ENCODE assay signal across 22 cellular contexts in genomic region chr1:234089396-234089795, GRCh38.
A peak's percentile ranks its signal among the peaks of the same experiment; 100 is the strongest.
DNase-seq lines count a peak whose midpoint lies in the region; ATAC-seq, FAIRE-seq and TF ChIP-seq lines count a peak whose summit lies in the region.
"Had no signal": no experiment of that assay in that cellular context is flagged by ENCODE, and none has a peak within 500 bp of the region (broad histone marks: within the 10 kb centered on the region; RNA-seq: fewer than 3 reads in every experiment).

No MANE protein-coding gene starts in this region.

- H3K9ac ChIP-seq in Karpas-422 (ENCODE audit: low read length) = no peak overlapping the region
- H3K9ac ChIP-seq in GM12878 (ENCODE audit: control insufficient read depth, insufficient read depth, low read length) = no peak overlapping the region

- no peaks in the 10 kb centered on the region for H3K9me3 Mint-ChIP-seq in type B pancreatic cell
- no peaks in the 10 kb centered on the region for H3K9me3 Mint-ChIP-seq in activated CD4-positive, alpha-beta memory T cell treated with anti-CD3 and anti-CD28 coated beads, Interleukin-2, amount 10 ng/mL, durations not matched to agents 7 days and 5 days
- H3K9me3 Mint-ChIP-seq: natural killer cell had no signal

- H3K27ac ChIP-seq in Karpas-422 (ENCODE audit: low read length) (no peak overlapping the region), GM12878 (ENCODE audit: control insufficient read depth, insufficient read depth) (no peak overlapping the region), vagina (no peak overlapping the region)
- H3K27ac ChIP-seq: A549, RWPE1 had no signal

- peaks cover 53% of the 10 kb centered on the region for H3K27me3 Mint-ChIP-seq in type B pancreatic cell
- peaks cover 37% of the 10 kb centered on the region for H3K27me3 Mint-ChIP-seq in activated CD4-positive, alpha-beta memory T cell treated with anti-CD3 and anti-CD28 coated beads, Interleukin-2, amount 10 ng/mL, durations not matched to agents 7 days and 5 days

- no peak for TF ChIP-seq RAD21 in GM12878 (IDR thresholded peaks at IDR 0.05; ENCODE audit: insufficient read depth, low read depth, low read length)

- FAIRE-seq in GM12878 (lab: Jason Lieb, UNC) = peak; percentile 75
- FAIRE-seq: A549, bronchial epithelial cell had no signal

- 20% methylated on average over 3 of the region's 3 CpGs for WGBS in GM12878 (ENCODE audit: insufficient coverage, insufficient replicate concordance, low lambda C conversion rate, missing lambda C conversion rate)

- H4K20me1 ChIP-seq in Karpas-422 (ENCODE audit: insufficient read depth, low read depth, low read length) = no peaks in the 10 kb centered on the region
- H4K20me1 ChIP-seq in GM12878 (ENCODE audit: control insufficient read depth, insufficient read depth) = no peaks in the 10 kb centered on the region

- TF ChIP-seq EP300 in GM12878 (IDR thresholded peaks at IDR 0.05; ENCODE audit: borderline replicate concordance in 1 of 2, control insufficient read depth in 1 of 2, low read depth in 2 of 2, low read length in 2 of 2) = no peak

- POLR2A ChIA-PET in GM12878 (lab: Charles Lee) = interaction anchor here (0.5 kb wide), 1 partner anchor 288 kb away, joined by 4 read pairs; no protein-coding TSS in a partner anchor
- POLR2A ChIA-PET in activated CD4-positive, alpha-beta memory T cell treated with anti-CD3 and anti-CD28 coated beads, Interleukin-2, amount 10 ng/mL, durations not matched to agents 7 days and 5 days (lab: Charles Lee) = no interaction called here

- H3K36me3 ChIP-seq in Karpas-422 (ENCODE audit: insufficient read depth, low read length) (no peaks in the 10 kb centered on the region), GM12878 (ENCODE audit: control insufficient read depth in 2 of 2, insufficient read depth in 2 of 2, low read length in 1 of 2) (no peaks in the 10 kb centered on the region), vagina (no peaks in the 10 kb centered on the region)

- no peak overlapping the region for H3K27ac Mint-ChIP-seq in type B pancreatic cell
- H3K27ac Mint-ChIP-seq in activated CD4-positive, alpha-beta memory T cell treated with anti-CD3 and anti-CD28 coated beads, Interleukin-2, amount 10 ng/mL, durations not matched to agents 7 days and 5 days = no peak overlapping the region
- H3K27ac Mint-ChIP-seq: HFFc6, natural killer cell, T-helper 17 cell had no signal

- CTCF ChIA-PET in GM12878 (lab: Yijun Ruan, JAX) = interaction anchor here (0.6 kb wide), 1 partner anchor 839 kb away, joined by 3 read pairs; no protein-coding TSS in a partner anchor
- CTCF ChIA-PET in activated CD4-positive, alpha-beta memory T cell treated with anti-CD3 and anti-CD28 coated beads, Interleukin-2, amount 10 ng/mL, durations not matched to agents 7 days and 5 days (lab: Charles Lee) = interaction anchor here (1.3 kb wide), 1 partner anchor 24 kb away, joined by 3 read pairs; no protein-coding TSS in a partner anchor

- H3K4me1 ChIP-seq in Karpas-422 (ENCODE audit: low read length) (no peaks in the 10 kb centered on the region), GM12878 (ENCODE audit: control insufficient read depth, insufficient read depth, low read length) (no peaks in the 10 kb centered on the region), vagina (no peaks in the 10 kb centered on the region)

- in situ Hi-C loops in GM12878 (cut with MboI) = no loop called here

- SMC1A ChIA-PET in GM12878 (lab: Charles Lee; ENCODE audit: uncharacterized antibody, unreplicated experiment) = interaction anchor here (0.6 kb wide), 1 partner anchor 1462 kb away, joined by 3 read pairs; no protein-coding TSS in a partner anchor

- intact Hi-C loops in GM12878 (cut with micrococcal nuclease; ENCODE audit: unreplicated experiment) (no loop called here), vagina (cut with DNase I) (no loop called here)

- H3K4me3 Mint-ChIP-seq in type B pancreatic cell = no peak overlapping the region
- H3K4me3 Mint-ChIP-seq in activated CD4-positive, alpha-beta memory T cell treated with anti-CD3 and anti-CD28 coated beads, Interleukin-2, amount 10 ng/mL, durations not matched to agents 7 days and 5 days = no peak overlapping the region
- H3K4me3 Mint-ChIP-seq: HFFc6, natural killer cell, T-helper 17 cell had no signal

- TF ChIP-seq CTCF in GM12878 (IDR thresholded peaks at IDR 0.05 in 2 of 3, conservative IDR thresholded peaks at IDR 0.05 in 1 of 3; ENCODE audit: control insufficient read depth in 2 of 3, extremely low read depth in 1 of 3, insufficient read depth in 1 of 3, low read depth in 3 of 3, low read length in 3 of 3) = peak; percentile 0 to 35 (median 30); a peak in 3 of 6 replicates
- TF ChIP-seq CTCF in type B pancreatic cell (conservative IDR thresholded peaks at IDR 0.05) = peak; percentile 55
- no peak for TF ChIP-seq CTCF in vagina (IDR thresholded peaks at IDR 0.05)

- H3K9me2 ChIP-seq in Karpas-422 (replicated peaks; ENCODE audit: insufficient read depth, low read length) = no peaks in the 10 kb centered on the region

- DNase-seq in NCI-H82 (lab: John Stamatoyannopoulos, UW) (peak; percentile 43), NCI-H82 treated with DMSO at 0.1 percent for 48 hours (lab: John Stamatoyannopoulos, UW; ENCODE audit: unreplicated experiment) (no peak), Karpas-422 (peak; percentile 56), GM12878 (ENCODE audit: low read depth, low spot score) (no peak), type B pancreatic cell (ENCODE audit: extremely low spot score, unreplicated experiment) (no peak), vagina (ENCODE audit: extremely low spot score in 2 of 2) (no peak)
- no peak for DNase-seq in activated CD4-positive, alpha-beta memory T cell treated with anti-CD3 and anti-CD28 coated beads, Interleukin-2, amount 10 ng/mL, durations not matched to agents 7 days and 5 days
- DNase-seq: activated CD8-positive, alpha-beta memory T cell treated with anti-CD3 and anti-CD28 coated beads, Interleukin-2, amount 50 U/mL, for 4 hours; activated naive CD4-positive, alpha-beta T cell treated with Interleukin-2 at 50 U/mL for 16 hours; COR-L47; HFFc6; mammary epithelial cell; natural killer cell; NCI-H187; NCI-H510A treated with DMSO at 0.1 percent for 48 hours; retina; T-helper 17 cell had no signal

- H2AFZ ChIP-seq in Karpas-422 (ENCODE audit: low read length) (no peak overlapping the region), GM12878 (ENCODE audit: control insufficient read depth, low read depth, low read length) (no peak overlapping the region)

- H3K4me2 ChIP-seq in Karpas-422 (ENCODE audit: low read depth, low read length, poor library complexity, severe bottlenecking) (no peak overlapping the region), GM12878 (ENCODE audit: control insufficient read depth, insufficient read depth) (no peak overlapping the region)
- H3K4me2 ChIP-seq: A549 had no signal

- ATAC-seq in GM12878 (peak; percentile 63; the same call in 2 of the 3 replicates), esophagus mucosa (no peak)
- ATAC-seq: activated CD4-positive, CD25-positive, alpha-beta regulatory T cell treated with anti-CD3 and anti-CD28 coated beads, Interleukin-2, amount 50 U/mL, for 24 hours; natural killer cell; T-helper 17 cell had no signal

- H3K4me3 ChIP-seq in Karpas-422 (ENCODE audit: low read length) = no peak overlapping the region
- H3K4me3 ChIP-seq in GM12878 = no peak overlapping the region
- H3K4me3 ChIP-seq in vagina = no peak overlapping the region
- H3K4me3 ChIP-seq: A549 had no signal

- BruUV-seq in GM12878 (replicated peaks; lab: Mats Ljungman, UMichigan) = no TSS peak

- no peaks in the 10 kb centered on the region for H3K9me3 ChIP-seq in Karpas-422 (ENCODE audit: low read length)
- H3K9me3 ChIP-seq in GM12878 (replicated peaks; ENCODE audit: control insufficient read depth, insufficient read depth, low read length) = no peaks in the 10 kb centered on the region
- no peaks in the 10 kb centered on the region for H3K9me3 ChIP-seq in vagina

- H3K79me2 ChIP-seq in Karpas-422 (ENCODE audit: low read length) = no peaks in the 10 kb centered on the region
- H3K79me2 ChIP-seq in GM12878 (ENCODE audit: control insufficient read depth, insufficient read depth, low read length) = no peaks in the 10 kb centered on the region

- no peaks in the 10 kb centered on the region for H3K27me3 ChIP-seq in Karpas-422 (ENCODE audit: low read length)
- H3K27me3 ChIP-seq in GM12878 (replicated peaks in 1 of 2; ENCODE audit: control insufficient read depth in 2 of 2, insufficient read depth in 2 of 2, low read length in 1 of 2) = no peaks in the 10 kb centered on the region; a peak in 1 of 4 replicates
- H3K27me3 ChIP-seq in vagina = no peaks in the 10 kb centered on the region

- TF ChIP-seq POLR2A in GM12878 (IDR thresholded peaks at IDR 0.05; ENCODE audit: low read depth, low read length) (no peak), vagina (IDR thresholded peaks at IDR 0.05) (no peak)

- RAD21 ChIA-PET in GM12878 (lab: Charles Lee; ENCODE audit: unreplicated experiment) = no interaction called here

- H3K4me1 Mint-ChIP-seq in type B pancreatic cell (ENCODE audit: unreplicated experiment) = no peaks in the 10 kb centered on the region
- no peaks in the 10 kb centered on the region for H3K4me1 Mint-ChIP-seq in activated CD4-positive, alpha-beta memory T cell treated with anti-CD3 and anti-CD28 coated beads, Interleukin-2, amount 10 ng/mL, durations not matched to agents 7 days and 5 days
- H3K4me1 Mint-ChIP-seq: natural killer cell, T-helper 17 cell had no signal

- no peaks in the 10 kb centered on the region for H3K36me3 Mint-ChIP-seq in type B pancreatic cell
- H3K36me3 Mint-ChIP-seq in activated CD4-positive, alpha-beta memory T cell treated with anti-CD3 and anti-CD28 coated beads, Interleukin-2, amount 10 ng/mL, durations not matched to agents 7 days and 5 days (ENCODE audit: low read depth) = no peaks in the 10 kb centered on the region
- H3K36me3 Mint-ChIP-seq: natural killer cell had no signal

TF ChIP-seq in GM12878, 131 proteins besides CTCF, POLR2A, EP300 and RAD21 (continues in another document):
- no peak for TF ChIP-seq STAT3 (IDR thresholded peaks at IDR 0.05; ENCODE audit: low read depth, low read length)
- TF ChIP-seq ATF7 (IDR thresholded peaks at IDR 0.05; ENCODE audit: low read depth) = no peak
- no peak for TF ChIP-seq PBX3 (IDR thresholded peaks at IDR 0.05; ENCODE audit: insufficient replicate concordance, low read depth, low read length)

Comparison
In these comparisons a context has a peak if more than half of its experiments do, and no peak if none do; other contexts are left out.
1. DNase-seq: peak in NCI-H82 (single experiment) and Karpas-422 (single experiment); none in NCI-H82 treated with DMSO at 0.1 percent for 48 hours (single experiment), GM12878 (single experiment), type B pancreatic cell (single experiment), vagina (0 of 2) and activated CD4-positive, alpha-beta memory T cell treated with anti-CD3 and anti-CD28 coated beads, Interleukin-2, amount 10 ng/mL, durations not matched to agents 7 days and 5 days (single experiment).
2. CTCF ChIP-seq: peak in GM12878 (3 of 3) and type B pancreatic cell (single experiment); none in vagina (0 of 3).